Comparison of ENCODE assay signal across 7 cellular contexts in genomic region chr10:42638821-42639270, GRCh38. TPM values are rescaled to one million over a fixed set of nuclear protein-coding genes. Genes with fewer than 3 reads are reported as not detected.
DNase-seq lines count a peak whose midpoint lies in the region; ATAC-seq and TF ChIP-seq lines count a peak whose summit lies in the region.

No MANE protein-coding gene starts in this region.

- H3K9ac ChIP-seq in IMR-90 (ENCODE audit: low read depth, low read length): peak overlapping the region; percentile 87
- H3K9ac ChIP-seq in iPS-20b (ENCODE audit: low read depth, low read length): peak overlapping the region; percentile 86; the same call in 1 of the 2 replicates

- H3K4ac ChIP-seq in IMR-90 (ENCODE audit: low read depth, low read length): peak overlapping the region; percentile 90

- H4K91ac ChIP-seq in IMR-90 (ENCODE audit: insufficient read depth, low read depth, low read length): peak overlapping the region; percentile 54

- no peaks in the 10 kb centered on the region for H3K9me1 ChIP-seq in IMR-90 (ENCODE audit: insufficient read depth, low read length)

- intact Hi-C loops in IMR-90 (cut with micrococcal nuclease) (loop anchor here (2.0 to 10.0 kb wide), 2 partner anchors 86 to 146 kb away; partner anchors contain the start of gene BMS1), stomach (cut with DNase I; ENCODE audit: low total_unique reads) (no loop called here)

- no TSS peak for BruUV-seq in IMR-90 (replicated peaks; lab: Mats Ljungman, UMichigan)

- no peaks in the 10 kb centered on the region for H3K27me3 Mint-ChIP-seq in activated T-cell treated with anti-CD3 and anti-CD28 coated beads, Interleukin-2, amount 50 U/mL, for 72 hours (ENCODE audit: low read depth)

- TF ChIP-seq CTCF in IMR-90 (conservative IDR thresholded peaks at IDR 0.05; ENCODE audit: low read depth, low read length): no peak
- no peak for TF ChIP-seq CTCF in stomach (IDR thresholded peaks at IDR 0.05)

- H3K56ac ChIP-seq in IMR-90 (ENCODE audit: extremely low read depth, insufficient read depth, low read length): peak overlapping the region; percentile 13; the same call in 1 of the 2 replicates

- H2AK5ac ChIP-seq in IMR-90 (ENCODE audit: low read depth, low read length): 0 out of 2 replicates have a peak overlapping the region, but pooled peaks have one; percentile 17

- no peak overlapping the region for H3K23ac ChIP-seq in IMR-90 (ENCODE audit: low read depth, low read length)

- H2AFZ ChIP-seq in IMR-90 (replicated peaks; ENCODE audit: low read length, poor library complexity): peak overlapping the region; percentile 97

- H3K27ac ChIP-seq in IMR-90 (ENCODE audit: insufficient read depth, low read length) (peak overlapping the region; percentile 79), iPS-20b (ENCODE audit: low read length) (no peak overlapping the region), stomach (peak overlapping the region; percentile 96 to 98 (median 98))

- H3K14ac ChIP-seq in IMR-90 (replicated peaks; ENCODE audit: low read depth, low read length): peak overlapping the region; percentile 82

- peak overlapping the region; percentile 43; the same call in 1 of the 2 replicates for H2BK120ac ChIP-seq in IMR-90 (ENCODE audit: low read depth, low read length)

- no peak overlapping the region for H2BK20ac ChIP-seq in IMR-90 (ENCODE audit: low read depth, low read length)

- peak overlapping the region; percentile 87 to 99 for H4K8ac ChIP-seq in IMR-90 (ENCODE audit: low read depth in 2 of 2, low read length in 2 of 2)

- H3K4me2 ChIP-seq in IMR-90 (ENCODE audit: low read depth, low read length): peak overlapping the region; percentile 77

- H3K4me1 ChIP-seq in IMR-90 (ENCODE audit: control insufficient read depth, insufficient read depth, low read length) (peaks cover 1% of the 10 kb centered on the region; the same call in 1 of the 2 replicates), iPS-20b (ENCODE audit: insufficient read depth, low read length) (peaks cover 5% of the 10 kb centered on the region; the same call in 1 of the 2 replicates), stomach (peaks cover 4 to 44% (median 26%) of the 10 kb centered on the region in 4 donors)

- H3K27me3 ChIP-seq in IMR-90 (ENCODE audit: control insufficient read depth, insufficient read depth, low read length) (no peaks in the 10 kb centered on the region), iPS-20b (ENCODE audit: insufficient read depth, low read length) (no peaks in the 10 kb centered on the region), stomach (no peaks in the 10 kb centered on the region)

- no peak overlapping the region for H2BK15ac ChIP-seq in IMR-90 (ENCODE audit: low read depth, low read length)

- TF ChIP-seq POLR2A in IMR-90 (IDR thresholded peaks at IDR 0.05; ENCODE audit: low read depth, low read length) (no peak), stomach (IDR thresholded peaks at IDR 0.05) (no peak)

- ATAC-seq in IMR-90 (ENCODE audit: low read depth) (no peak), GM21447 (IDR thresholded peaks at IDR 0.05; ENCODE audit: unreplicated experiment) (no peak), GM21825 (IDR thresholded peaks at IDR 0.05; ENCODE audit: unreplicated experiment) (no peak)
- ATAC-seq in activated T-cell treated with anti-CD3 and anti-CD28 coated beads, Interleukin-2, amount 50 U/mL, for 72 hours (replicated peaks in 1 of 2): no peak

- no CpG with 5 or more reads among the region's 6 CpGs for WGBS in IMR-90 (ENCODE audit: extremely low coverage in 2 of 2, insufficient read length in 1 of 2), 2 experiments
- 0 to 1% (median 0%) methylated on average over 6 of the region's 6 CpGs for WGBS in stomach, 5 donors

- peaks cover 0 to 12% of the 10 kb centered on the region in 2 experiments; a peak in 2 of 4 replicates for H3K79me1 ChIP-seq in IMR-90 (ENCODE audit: low read depth in 1 of 2, low read length in 2 of 2)

- H4K5ac ChIP-seq in IMR-90 (ENCODE audit: low read depth, low read length): peak overlapping the region; percentile 82

- H3K4me3 ChIP-seq in IMR-90 (ENCODE audit: insufficient read depth, low read depth, low read length) (peak overlapping the region; percentile 92), iPS-20b (ENCODE audit: low read length) (peak overlapping the region; percentile 96), stomach (peak overlapping the region; percentile 70 to 84 (median 74))

- H4K20me1 ChIP-seq in IMR-90 (ENCODE audit: insufficient read depth, low read length): no peaks in the 10 kb centered on the region

- H3K36me3 ChIP-seq in IMR-90 (ENCODE audit: control insufficient read depth, insufficient read depth, low read length): no peaks in the 10 kb centered on the region
- peaks cover 7% of the 10 kb centered on the region; the same call in 1 of the 2 replicates for H3K36me3 ChIP-seq in iPS-20b (ENCODE audit: insufficient read depth, low read depth, low read length)
- H3K36me3 ChIP-seq in stomach: peaks cover 0 to 10% (median 1%) of the 10 kb centered on the region in 4 donors

- POLR2A ChIA-PET in IMR-90 (lab: Charles Lee; ENCODE audit: unreplicated experiment): no interaction called here

- CTCF ChIA-PET in IMR-90 (lab: Yijun Ruan, JAX): no interaction called here

- peak overlapping the region; percentile 93 for H2AK9ac ChIP-seq in IMR-90 (replicated peaks; ENCODE audit: low read depth, low read length, poor library complexity)

- dilution Hi-C loops in IMR-90 (cut with HindIII; ENCODE audit: low sequenced_read_pairs, unreplicated experiment): no loop called here

- in situ Hi-C loops in IMR-90 (cut with MboI; ENCODE audit: low sequenced_read_pairs): no loop called here

- H3K9me3 ChIP-seq in IMR-90 (ENCODE audit: control insufficient read depth, insufficient read depth, low read length) (no peaks in the 10 kb centered on the region), iPS-20b (ENCODE audit: insufficient read depth, low read depth, low read length) (no peaks in the 10 kb centered on the region), stomach (no peaks in the 10 kb centered on the region)

- peaks cover 0 to 3% of the 10 kb centered on the region in 2 donors for H3K36me3 Mint-ChIP-seq in activated T-cell treated with anti-CD3 and anti-CD28 coated beads, Interleukin-2, amount 50 U/mL, for 72 hours (ENCODE audit: insufficient read depth in 2 of 2)

- H3K18ac ChIP-seq in IMR-90 (ENCODE audit: low read depth, low read length): peak overlapping the region; percentile 6

- no peaks in the 10 kb centered on the region for H3K9me3 Mint-ChIP-seq in activated T-cell treated with anti-CD3 and anti-CD28 coated beads, Interleukin-2, amount 50 U/mL, for 72 hours

- peaks cover 35% of the 10 kb centered on the region for H3K4me1 Mint-ChIP-seq in activated T-cell treated with anti-CD3 and anti-CD28 coated beads, Interleukin-2, amount 50 U/mL, for 72 hours (ENCODE audit: low read depth)

- no peak for TF ChIP-seq RAD21 in IMR-90 (IDR thresholded peaks at IDR 0.05; ENCODE audit: low read length)

- peak overlapping the region; percentile 95 to 98 for H3K4me3 Mint-ChIP-seq in activated T-cell treated with anti-CD3 and anti-CD28 coated beads, Interleukin-2, amount 50 U/mL, for 72 hours

- H3K27ac Mint-ChIP-seq in activated T-cell treated with anti-CD3 and anti-CD28 coated beads, Interleukin-2, amount 50 U/mL, for 72 hours: peak overlapping the region; percentile 87

- TF ChIP-seq EP300 in stomach (IDR thresholded peaks at IDR 0.05): no peak

- no peak for DNase-seq in IMR-90
- no peak for DNase-seq in activated T-cell treated with anti-CD3 and anti-CD28 coated beads, Interleukin-2, amount 50 U/mL, for 72 hours
- no peak for DNase-seq in stomach
- no peak for DNase-seq in amygdala (lab: John Stamatoyannopoulos, UW)

- peak overlapping the region; percentile 31 for H2BK5ac ChIP-seq in IMR-90 (ENCODE audit: low read depth, low read length, poor library complexity, severe bottlenecking)

TF ChIP-seq in IMR-90, 13 proteins besides CTCF, POLR2A, EP300 and RAD21:
- TF ChIP-seq RFX5 (IDR thresholded peaks at IDR 0.05; ENCODE audit: low read depth, low read length): no peak
- TF ChIP-seq MXI1 (IDR thresholded peaks at IDR 0.05; ENCODE audit: borderline replicate concordance, low read depth, low read length): no peak
- TF ChIP-seq FOS (IDR thresholded peaks at IDR 0.05; ENCODE audit: low read depth, low read length): no peak
- TF ChIP-seq SMC3 (IDR thresholded peaks at IDR 0.05; ENCODE audit: low read depth, low read length): no peak
- TF ChIP-seq MAZ (IDR thresholded peaks at IDR 0.05; ENCODE audit: borderline replicate concordance, low read depth, low read length): no peak
- no peak for TF ChIP-seq CEBPB (IDR thresholded peaks at IDR 0.05; ENCODE audit: low read depth, low read length)
- TF ChIP-seq ELK1 (IDR thresholded peaks at IDR 0.05; ENCODE audit: borderline replicate concordance, low read depth, low read length): no peak
- TF ChIP-seq USF2 (IDR thresholded peaks at IDR 0.05; ENCODE audit: low read depth, low read length): no peak
- TF ChIP-seq CHD1 (IDR thresholded peaks at IDR 0.05; ENCODE audit: low read depth, low read length): no peak
- TF ChIP-seq BHLHE40 (IDR thresholded peaks at IDR 0.05; ENCODE audit: low read depth, low read length): no peak
- no peak for TF ChIP-seq MAFK (IDR thresholded peaks at IDR 0.05; ENCODE audit: low read depth, low read length)

RNA-seq across cellular contexts. Expression of gene ZNF33B, which starts 0.5 kb away (rescaled TPM):
- 4.5 and 5.0 TPM in 2 replicates for total RNA-seq in IMR-90 (2012; rRNA removed)
- 1.9 and 2.1 TPM in 2 replicates for polyA plus RNA-seq in IMR-90 (2012; rRNA removed)
- 0.30 and 0.59 TPM in 2 replicates for polyA plus RNA-seq in IMR-90 (2012; cell fraction: cytosol; rRNA removed)
- polyA plus RNA-seq in IMR-90 (2012; cell fraction: nucleus; rRNA removed; ENCODE audit: low replicate concordance): 0.35 and 6.6 TPM in 2 replicates
- total RNA-seq in activated T-cell treated with anti-CD3 and anti-CD28 coated beads, Interleukin-2, amount 50 U/mL, for 72 hours: 10 to 100 TPM; 12.1 to 15.4 TPM
- 10 to 100 TPM in 4 of 5 donors, 1 to 10 TPM in 1; 7.0 to 67.9 (median 21.8) TPM for total RNA-seq in stomach
- polyA plus RNA-seq in stomach: 10 to 100 TPM; 11.5 to 29.5 (median 15.6) TPM
